Comparison of ENCODE assay signal across 8 cellular contexts in the genomic region with DNA sequence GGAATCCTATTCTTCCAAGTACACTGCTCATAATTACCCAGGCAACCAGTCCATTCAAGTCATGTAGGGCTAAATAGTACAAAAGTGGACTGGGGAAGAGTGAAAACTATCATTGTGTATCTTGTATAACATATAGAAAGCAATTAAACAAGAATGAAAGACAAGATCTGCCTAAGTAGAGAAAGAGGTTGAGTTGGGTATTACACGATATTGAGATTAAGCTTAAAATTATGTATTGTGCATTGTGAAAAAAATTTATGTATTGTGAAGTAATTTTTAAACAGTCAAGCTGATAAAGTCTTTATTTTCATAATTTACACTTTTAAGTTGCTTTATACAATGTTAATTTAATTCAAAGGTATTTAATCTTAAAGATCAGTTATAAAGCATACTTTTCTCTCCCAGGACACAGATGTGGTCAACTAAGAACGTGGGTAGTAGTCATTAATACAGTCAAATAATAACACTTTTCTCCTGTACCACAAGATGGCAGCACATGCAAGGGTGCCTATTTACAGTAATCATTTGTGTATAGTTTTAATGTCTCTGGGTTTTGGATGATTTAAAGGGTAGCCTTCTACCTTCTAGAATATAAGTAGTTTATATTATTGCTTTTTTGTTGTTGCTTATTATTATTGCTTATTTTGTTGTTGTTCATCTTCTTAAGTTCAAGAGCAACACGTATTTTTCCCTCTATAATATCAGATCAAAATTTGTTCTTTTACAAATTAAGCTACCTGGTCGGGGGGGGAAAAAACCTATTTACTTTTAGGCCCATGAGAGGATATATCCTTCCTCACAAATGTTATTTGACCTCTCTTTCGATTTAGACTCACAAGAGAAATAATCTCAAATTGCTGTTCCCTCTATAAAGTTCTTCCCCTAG. TPM values are rescaled to one million over a fixed set of nuclear protein-coding genes. Genes with fewer than 3 reads are reported as not detected.
DNase-seq lines count a peak whose midpoint lies in the region; ATAC-seq and TF ChIP-seq lines count a peak whose summit lies in the region.

No MANE protein-coding gene starts in this region.

- no peaks in the 10 kb centered on the region for H3K4me1 Mint-ChIP-seq in activated naive CD4-positive, alpha-beta T cell treated with anti-CD3 and anti-CD28 coated beads for 36 hours (ENCODE audit: low read depth)

- no peak overlapping the region for H3K27ac Mint-ChIP-seq in activated naive CD4-positive, alpha-beta T cell treated with anti-CD3 and anti-CD28 coated beads for 36 hours

- H4K20me1 ChIP-seq in DOHH2 (ENCODE audit: control insufficient read depth, insufficient read depth, low read depth, low read length), result no peaks in the 10 kb centered on the region

- no peak overlapping the region for H3K4me3 ChIP-seq in DOHH2 (ENCODE audit: low read length)

- H3K9me3 ChIP-seq in DOHH2 (ENCODE audit: control insufficient read depth, insufficient read depth, low read length), result no peaks in the 10 kb centered on the region

- TF ChIP-seq CTCF in DOHH2 (IDR thresholded peaks at IDR 0.05; ENCODE audit: low read depth, low read length, poor library complexity, severe bottlenecking), result peak; percentile 63

- no peaks in the 10 kb centered on the region for H3K79me2 ChIP-seq in DOHH2 (ENCODE audit: control insufficient read depth, low read length)

- H3K36me3 Mint-ChIP-seq in activated naive CD4-positive, alpha-beta T cell treated with anti-CD3 and anti-CD28 coated beads for 36 hours (ENCODE audit: low read depth), result no peaks in the 10 kb centered on the region

- no peak overlapping the region for H3K4me2 ChIP-seq in DOHH2 (ENCODE audit: low read length)

- DNase-seq in NCI-H748 (lab: John Stamatoyannopoulos, UW; ENCODE audit: unreplicated experiment), result peak; percentile 46
- peak; percentile 49 for DNase-seq in activated naive CD4-positive, alpha-beta T cell treated with anti-CD3 and anti-CD28 coated beads for 36 hours
- DNase-seq in head of caudate nucleus, result peak in 29 of 42 donors; percentile 5 to 74 (median 35)
- peak; percentile 5 for DNase-seq in retina
- no peak for DNase-seq in occipital lobe (lab: John Stamatoyannopoulos, UW)

- no peaks in the 10 kb centered on the region for H3K9me2 ChIP-seq in DOHH2 (replicated peaks; ENCODE audit: control insufficient read depth, low read length)

- H3K27ac ChIP-seq in DOHH2 (ENCODE audit: low read depth, low read length), result no peak overlapping the region

- ATAC-seq in GM19328 (IDR thresholded peaks at IDR 0.05; ENCODE audit: unreplicated experiment) (peak; percentile 87), HG03139 (IDR thresholded peaks at IDR 0.05; ENCODE audit: unreplicated experiment) (peak; percentile 88)

- no peaks in the 10 kb centered on the region for H3K36me3 ChIP-seq in DOHH2 (ENCODE audit: control insufficient read depth, low read length)

- no peaks in the 10 kb centered on the region for H3K4me1 ChIP-seq in DOHH2 (ENCODE audit: control insufficient read depth, low read length)

- no peak overlapping the region for H3K4me3 Mint-ChIP-seq in activated naive CD4-positive, alpha-beta T cell treated with anti-CD3 and anti-CD28 coated beads for 36 hours

- intact Hi-C loops in activated naive CD4-positive, alpha-beta T cell treated with anti-CD3 and anti-CD28 coated beads for 36 hours (cut with micrococcal nuclease), result loop anchor here (1.0 to 10.0 kb wide), 10 partner anchors 147 to 1341 kb away; partner anchors contain the start of gene ISOC1
- intact Hi-C loops in head of caudate nucleus (cut with DNase I), result loop anchor here (10.0 kb wide), 1 partner anchor 859 kb away; no protein-coding TSS in a partner anchor

- no peaks in the 10 kb centered on the region for H3K9me3 Mint-ChIP-seq in activated naive CD4-positive, alpha-beta T cell treated with anti-CD3 and anti-CD28 coated beads for 36 hours

- H3F3A ChIP-seq in DOHH2 (ENCODE audit: control insufficient read depth, insufficient read depth), result no peaks in the 10 kb centered on the region

- CTCF ChIA-PET in activated naive CD4-positive, alpha-beta T cell treated with anti-CD3 and anti-CD28 coated beads for 36 hours (lab: Charles Lee), result interaction anchor here (0.6 to 2.2 kb wide), 13 partner anchors 10 to 1040 kb away, joined by 3 to 9 read pairs (median 3); no protein-coding TSS in a partner anchor

- peaks cover 2% of the 10 kb centered on the region for H3K27me3 Mint-ChIP-seq in activated naive CD4-positive, alpha-beta T cell treated with anti-CD3 and anti-CD28 coated beads for 36 hours (ENCODE audit: low read depth)

- H3K27me3 ChIP-seq in DOHH2 (ENCODE audit: control insufficient read depth, low read length), result no peaks in the 10 kb centered on the region

RNA-seq across cellular contexts. Expression of gene SLC27A6, which starts 59.8 kb away (rescaled TPM):
- total RNA-seq in activated naive CD4-positive, alpha-beta T cell treated with anti-CD3 and anti-CD28 coated beads for 36 hours, result not detected
- 0.62 TPM for total RNA-seq in occipital lobe
